ENCODE assay signal across 1 cellular context in genomic region chr1:21503706-21504377, GRCh38.
TF ChIP-seq lines count a peak whose summit lies in the region.

No MANE protein-coding gene starts in this region.

TF ChIP-seq in GM23338, 12 proteins besides CTCF, POLR2A, EP300 and RAD21 (continued from another document):
- no peak for TF ChIP-seq ZNF462 (CRISPR knock-in tag; IDR thresholded peaks at IDR 0.05)
- no peak for TF ChIP-seq ZNF331 (CRISPR knock-in tag; IDR thresholded peaks at IDR 0.05; ENCODE audit: low read depth)
